2 cellular contexts compared by ENCODE assay signal in genomic region chr17:17844079-17844478, GRCh38.
TF ChIP-seq lines count a peak whose summit lies in the region.

No MANE protein-coding gene starts in this region.

TF ChIP-seq in SK-N-SH, 30 proteins besides CTCF, POLR2A, EP300 and RAD21 (continued from another document):
- TF ChIP-seq PBX3 (IDR thresholded peaks at IDR 0.05) (no peak), TAF1 (IDR thresholded peaks at IDR 0.05; ENCODE audit: borderline replicate concordance, low read depth, low read length) (no peak), FOXJ3 (CRISPR knock-in tag; IDR thresholded peaks at IDR 0.05) (no peak), EZH2phosphoT487 (IDR thresholded peaks at IDR 0.05; ENCODE audit: borderline replicate concordance, low read depth) (no peak), RCOR1 (IDR thresholded peaks at IDR 0.05; ENCODE audit: low read length) (no peak), SIN3A (IDR thresholded peaks at IDR 0.05; ENCODE audit: borderline replicate concordance, low read depth, low read length) (no peak), USF2 (IDR thresholded peaks at IDR 0.05; ENCODE audit: borderline replicate concordance, low read depth, low read length) (no peak), RXRA (IDR thresholded peaks at IDR 0.05; ENCODE audit: borderline replicate concordance, low read depth) (no peak), GABPA (IDR thresholded peaks at IDR 0.05; ENCODE audit: low read depth) (no peak)

TF ChIP-seq in SK-N-SH treated with all-trans-retinoic acid at 6 μM for 48 hours, 23 proteins besides CTCF, POLR2A, EP300 and RAD21 (continued from another document):
- TF ChIP-seq TSHZ2 (CRISPR knock-in tag; IDR thresholded peaks at IDR 0.05) = no peak
- TF ChIP-seq SNAI2 (CRISPR knock-in tag; IDR thresholded peaks at IDR 0.05) = no peak
- TF ChIP-seq ZFP3 (CRISPR knock-in tag; IDR thresholded peaks at IDR 0.05) = no peak
- no peak for TF ChIP-seq PATZ1 (CRISPR knock-in tag; IDR thresholded peaks at IDR 0.05; ENCODE audit: borderline replicate concordance)
- TF ChIP-seq ZFP30 (CRISPR knock-in tag; IDR thresholded peaks at IDR 0.05) = no peak
- no peak for TF ChIP-seq ZNF8 (CRISPR knock-in tag; IDR thresholded peaks at IDR 0.05)
- TF ChIP-seq ZNF70 (CRISPR knock-in tag; IDR thresholded peaks at IDR 0.05) = no peak
- TF ChIP-seq ESRRG (CRISPR knock-in tag; IDR thresholded peaks at IDR 0.05) = no peak
- TF ChIP-seq ZNF565 (CRISPR knock-in tag; conservative IDR thresholded peaks at IDR 0.05; ENCODE audit: low read depth) = no peak
- TF ChIP-seq TCF4 (CRISPR knock-in tag; IDR thresholded peaks at IDR 0.05; ENCODE audit: borderline replicate concordance) = no peak
- no peak for TF ChIP-seq ISL1 (CRISPR knock-in tag; IDR thresholded peaks at IDR 0.05)
- TF ChIP-seq TOX (CRISPR knock-in tag; IDR thresholded peaks at IDR 0.05; ENCODE audit: borderline replicate concordance) = no peak
